In the genomic region with DNA sequence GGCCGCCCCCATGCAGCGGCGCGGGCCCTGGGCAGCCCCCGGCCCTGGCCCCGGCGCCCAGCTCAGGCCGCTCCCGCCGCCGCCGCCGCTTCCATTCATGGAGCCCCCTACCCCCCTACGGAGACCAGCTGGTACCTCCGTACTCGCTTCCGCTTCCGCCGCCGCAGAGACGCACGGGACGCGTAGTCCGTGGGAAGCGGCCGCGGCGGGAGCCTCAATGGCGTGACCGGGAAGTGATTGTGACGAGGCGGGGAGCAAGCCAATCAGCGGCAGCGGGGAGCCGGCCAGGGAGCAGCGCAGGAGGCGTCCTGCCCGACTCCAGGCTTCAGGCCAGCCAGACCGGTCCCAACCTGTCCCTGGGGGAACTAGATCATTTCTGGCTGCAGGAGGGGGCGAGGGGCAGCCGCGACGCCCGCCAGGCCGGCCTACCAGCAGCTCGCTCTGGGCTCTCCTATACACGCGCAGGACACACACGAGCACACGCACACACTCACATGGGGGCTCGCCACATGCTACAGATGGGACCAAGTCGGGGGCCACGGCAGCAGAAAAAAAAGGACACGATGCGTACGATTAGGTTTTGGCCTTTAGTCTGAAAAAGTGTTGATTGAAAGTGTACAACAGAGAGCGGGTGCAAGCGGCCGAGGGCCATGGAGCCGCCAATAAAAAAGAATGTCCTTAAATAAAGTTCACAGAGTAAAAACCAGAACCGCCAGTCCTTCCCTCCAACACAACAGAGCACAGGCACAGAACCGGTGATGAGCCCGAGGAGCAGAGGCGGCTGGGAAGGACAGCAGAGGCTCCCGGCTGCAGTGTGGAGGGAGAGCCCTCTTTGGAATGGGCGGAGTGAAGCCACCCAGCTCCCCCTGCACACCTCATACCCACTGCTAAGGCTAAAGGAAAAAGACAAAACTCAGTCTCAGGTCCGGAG, we compare ENCODE assay signal across 1 cellular context.
A peak's percentile ranks its signal among the peaks of the same experiment; 100 is the strongest.
TF ChIP-seq lines count a peak whose summit lies in the region.

A gene with protein sequence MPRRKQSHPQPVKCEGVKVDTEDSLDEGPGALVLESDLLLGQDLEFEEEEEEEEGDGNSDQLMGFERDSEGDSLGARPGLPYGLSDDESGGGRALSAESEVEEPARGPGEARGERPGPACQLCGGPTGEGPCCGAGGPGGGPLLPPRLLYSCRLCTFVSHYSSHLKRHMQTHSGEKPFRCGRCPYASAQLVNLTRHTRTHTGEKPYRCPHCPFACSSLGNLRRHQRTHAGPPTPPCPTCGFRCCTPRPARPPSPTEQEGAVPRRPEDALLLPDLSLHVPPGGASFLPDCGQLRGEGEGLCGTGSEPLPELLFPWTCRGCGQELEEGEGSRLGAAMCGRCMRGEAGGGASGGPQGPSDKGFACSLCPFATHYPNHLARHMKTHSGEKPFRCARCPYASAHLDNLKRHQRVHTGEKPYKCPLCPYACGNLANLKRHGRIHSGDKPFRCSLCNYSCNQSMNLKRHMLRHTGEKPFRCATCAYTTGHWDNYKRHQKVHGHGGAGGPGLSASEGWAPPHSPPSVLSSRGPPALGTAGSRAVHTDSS (minus strand): TSS at position 109 of the 931 bp plus-strand sequence. CDS start 208 bp downstream, outside the sequence.

TF ChIP-seq in HepG2, 621 proteins besides CTCF, POLR2A, EP300 and RAD21 (continued from another document):
- TF ChIP-seq NONO (IDR thresholded peaks at IDR 0.05), result no peak
- TF ChIP-seq NONO (CRISPR knock-in tag; conservative IDR thresholded peaks at IDR 0.05), result peak; percentile 40; the same call in 1 of the 2 replicates
- no peak for TF ChIP-seq FLYWCH1 (CRISPR knock-in tag; IDR thresholded peaks at IDR 0.05)
- TF ChIP-seq ZNF260 (CRISPR knock-in tag; IDR thresholded peaks at IDR 0.05; ENCODE audit: borderline replicate concordance, low read depth), result no peak
- TF ChIP-seq ZNF670 (CRISPR knock-in tag; IDR thresholded peaks at IDR 0.05; ENCODE audit: borderline replicate concordance), result no peak
- no peak for TF ChIP-seq CENPT (CRISPR knock-in tag; IDR thresholded peaks at IDR 0.05; ENCODE audit: low read depth)
- TF ChIP-seq, protein P1, sequence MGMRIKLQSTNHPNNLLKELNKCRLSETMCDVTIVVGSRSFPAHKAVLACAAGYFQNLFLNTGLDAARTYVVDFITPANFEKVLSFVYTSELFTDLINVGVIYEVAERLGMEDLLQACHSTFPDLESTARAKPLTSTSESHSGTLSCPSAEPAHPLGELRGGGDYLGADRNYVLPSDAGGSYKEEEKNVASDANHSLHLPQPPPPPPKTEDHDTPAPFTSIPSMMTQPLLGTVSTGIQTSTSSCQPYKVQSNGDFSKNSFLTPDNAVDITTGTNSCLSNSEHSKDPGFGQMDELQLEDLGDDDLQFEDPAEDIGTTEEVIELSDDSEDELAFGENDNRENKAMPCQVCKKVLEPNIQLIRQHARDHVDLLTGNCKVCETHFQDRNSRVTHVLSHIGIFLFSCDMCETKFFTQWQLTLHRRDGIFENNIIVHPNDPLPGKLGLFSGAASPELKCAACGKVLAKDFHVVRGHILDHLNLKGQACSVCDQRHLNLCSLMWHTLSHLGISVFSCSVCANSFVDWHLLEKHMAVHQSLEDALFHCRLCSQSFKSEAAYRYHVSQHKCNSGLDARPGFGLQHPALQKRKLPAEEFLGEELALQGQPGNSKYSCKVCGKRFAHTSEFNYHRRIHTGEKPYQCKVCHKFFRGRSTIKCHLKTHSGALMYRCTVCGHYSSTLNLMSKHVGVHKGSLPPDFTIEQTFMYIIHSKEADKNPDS (CRISPR knock-in tag; IDR thresholded peaks at IDR 0.05), result no peak
- no peak for TF ChIP-seq ZSCAN20 (CRISPR knock-in tag; IDR thresholded peaks at IDR 0.05; ENCODE audit: borderline replicate concordance)
- no peak for TF ChIP-seq ZNF761 (CRISPR knock-in tag; conservative IDR thresholded peaks at IDR 0.05)
- TF ChIP-seq AGO1 (IDR thresholded peaks at IDR 0.05; ENCODE audit: low read depth, low read length, poor library complexity, severe bottlenecking), result peak; percentile 97
- TF ChIP-seq CBFB (CRISPR knock-in tag; IDR thresholded peaks at IDR 0.05), result no peak
- no peak for TF ChIP-seq ZNF773 (CRISPR knock-in tag; IDR thresholded peaks at IDR 0.05; ENCODE audit: borderline replicate concordance)
- no peak for TF ChIP-seq ZNF138 (CRISPR knock-in tag; IDR thresholded peaks at IDR 0.05; ENCODE audit: low read depth)
- no peak for TF ChIP-seq ISL2 (CRISPR knock-in tag; IDR thresholded peaks at IDR 0.05)
- peak; percentile 75 for TF ChIP-seq CREM (IDR thresholded peaks at IDR 0.05)
- no peak for TF ChIP-seq CREM (CRISPR knock-in tag; IDR thresholded peaks at IDR 0.05)
- TF ChIP-seq ZFP62 (CRISPR knock-in tag; IDR thresholded peaks at IDR 0.05), result no peak
- TF ChIP-seq ZFP36L1 (CRISPR knock-in tag; IDR thresholded peaks at IDR 0.05), result no peak
- no peak for TF ChIP-seq ZNF792 (CRISPR knock-in tag; IDR thresholded peaks at IDR 0.05)
- TF ChIP-seq, protein P2, sequence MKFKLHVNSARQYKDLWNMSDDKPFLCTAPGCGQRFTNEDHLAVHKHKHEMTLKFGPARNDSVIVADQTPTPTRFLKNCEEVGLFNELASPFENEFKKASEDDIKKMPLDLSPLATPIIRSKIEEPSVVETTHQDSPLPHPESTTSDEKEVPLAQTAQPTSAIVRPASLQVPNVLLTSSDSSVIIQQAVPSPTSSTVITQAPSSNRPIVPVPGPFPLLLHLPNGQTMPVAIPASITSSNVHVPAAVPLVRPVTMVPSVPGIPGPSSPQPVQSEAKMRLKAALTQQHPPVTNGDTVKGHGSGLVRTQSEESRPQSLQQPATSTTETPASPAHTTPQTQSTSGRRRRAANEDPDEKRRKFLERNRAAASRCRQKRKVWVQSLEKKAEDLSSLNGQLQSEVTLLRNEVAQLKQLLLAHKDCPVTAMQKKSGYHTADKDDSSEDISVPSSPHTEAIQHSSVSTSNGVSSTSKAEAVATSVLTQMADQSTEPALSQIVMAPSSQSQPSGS (CRISPR knock-in tag; IDR thresholded peaks at IDR 0.05), result no peak
- TF ChIP-seq ZNF839 (CRISPR knock-in tag; IDR thresholded peaks at IDR 0.05; ENCODE audit: borderline replicate concordance), result no peak
- TF ChIP-seq HDAC1 (CRISPR knock-in tag; IDR thresholded peaks at IDR 0.05), result no peak
- TF ChIP-seq, protein P3, sequence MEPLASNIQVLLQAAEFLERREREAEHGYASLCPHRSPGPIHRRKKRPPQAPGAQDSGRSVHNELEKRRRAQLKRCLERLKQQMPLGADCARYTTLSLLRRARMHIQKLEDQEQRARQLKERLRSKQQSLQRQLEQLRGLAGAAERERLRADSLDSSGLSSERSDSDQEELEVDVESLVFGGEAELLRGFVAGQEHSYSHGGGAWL (CRISPR knock-in tag; IDR thresholded peaks at IDR 0.05), result no peak
- TF ChIP-seq ONECUT2 (CRISPR knock-in tag; IDR thresholded peaks at IDR 0.05), result no peak
- TF ChIP-seq ZNF382 (CRISPR knock-in tag; IDR thresholded peaks at IDR 0.05; ENCODE audit: borderline replicate concordance), result no peak
